8 cellular contexts compared by ENCODE assay signal in the genomic region with DNA sequence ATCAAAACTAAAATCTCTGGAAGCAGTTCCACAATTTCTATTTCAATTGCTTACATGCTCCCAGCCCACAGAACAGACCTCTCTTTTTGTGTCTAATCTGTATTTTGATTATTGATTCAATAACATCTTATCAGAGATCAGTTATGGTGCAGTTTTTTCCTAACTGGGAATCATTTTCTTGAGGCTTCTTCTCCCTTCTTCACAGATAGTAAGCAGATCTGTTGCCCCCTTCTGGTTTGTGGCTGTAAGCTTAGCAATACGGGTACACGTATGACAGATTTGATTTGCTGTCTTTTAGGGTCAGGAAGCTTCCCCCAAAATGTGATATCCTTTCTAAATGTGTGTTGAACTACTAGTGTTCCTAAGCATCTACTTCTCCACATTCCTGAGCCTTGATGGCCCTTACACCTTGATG. TPM values are rescaled to one million over a fixed set of nuclear protein-coding genes. Genes with fewer than 3 reads are reported as not detected.
DNase-seq lines count a peak whose midpoint lies in the region; ATAC-seq lines count a peak whose summit lies in the region.

No MANE protein-coding gene starts in this region.

- DNase-seq in DMS 273 (lab: John Stamatoyannopoulos, UW; ENCODE audit: unreplicated experiment) = peak; percentile 77
- DNase-seq in DMS 273 treated with DMSO at 0.1 percent for 48 hours (lab: John Stamatoyannopoulos, UW) = no peak
- peak; percentile 68 for DNase-seq in SK-N-DZ (ENCODE audit: low spot score)
- peak; percentile 37 for DNase-seq in glomerular visceral epithelial cell (ENCODE audit: extremely low spot score)
- DNase-seq in superior temporal gyrus (ENCODE audit: extremely low spot score) = peak; percentile 75
- no peak for DNase-seq in NCI-H526 treated with DMSO at 0.1 percent for 48 hours (lab: John Stamatoyannopoulos, UW)

- no peak for ATAC-seq in GM18517 (IDR thresholded peaks at IDR 0.05; ENCODE audit: unreplicated experiment)
- no peak for ATAC-seq in activated CD4-positive, CD25-positive, alpha-beta regulatory T cell treated with anti-CD3 and anti-CD28 coated beads, Interleukin-2, amount 50 U/mL, for 24 hours

RNA-seq across cellular contexts. Expression of gene MRPS27, which starts 39.4 kb away (rescaled TPM):
- 137 and 146 TPM in 2 replicates for polyA plus RNA-seq in SK-N-DZ (2014; cell fraction: cytosol; rRNA removed)
- 58.5 and 66.6 TPM in 2 replicates for polyA plus RNA-seq in SK-N-DZ (2014; cell fraction: nucleus; rRNA removed)

RNA-seq across cellular contexts. Expression of gene PTCD2, which starts 39.5 kb away (rescaled TPM):
- polyA plus RNA-seq in SK-N-DZ (2014; cell fraction: cytosol; rRNA removed) = 10.3 and 20.1 TPM in 2 replicates
- 23.9 and 25.8 TPM in 2 replicates for polyA plus RNA-seq in SK-N-DZ (2014; cell fraction: nucleus; rRNA removed)

Comparison
In these comparisons a context has a peak if more than half of its experiments do, and no peak if none do; other contexts are left out.
1. DNase-seq: peak in DMS 273 (single experiment), SK-N-DZ (single experiment), glomerular visceral epithelial cell (single experiment) and superior temporal gyrus (single experiment); none in DMS 273 treated with DMSO at 0.1 percent for 48 hours (single experiment) and NCI-H526 treated with DMSO at 0.1 percent for 48 hours (single experiment).